9 cellular contexts compared by ENCODE assay signal in genomic region chr11:34565417-34566208, GRCh38. TPM values are rescaled to one million over a fixed set of nuclear protein-coding genes. Genes with fewer than 3 reads are reported as not detected.
DNase-seq lines count a peak whose midpoint lies in the region; ATAC-seq, FAIRE-seq and TF ChIP-seq lines count a peak whose summit lies in the region.
"Had no signal": no experiment of that assay in that cellular context is flagged by ENCODE, and none has a peak within 500 bp of the region (broad histone marks: within the 10 kb centered on the region; RNA-seq: fewer than 3 reads in every experiment).

No MANE protein-coding gene starts in this region.

- no peaks in the 10 kb centered on the region for H3K9me2 ChIP-seq in SU-DHL-6 (replicated peaks; ENCODE audit: insufficient read depth, low read length)

- H3F3A ChIP-seq in SU-DHL-6 (ENCODE audit: insufficient read depth), result no peaks in the 10 kb centered on the region

- H3K36me3 ChIP-seq in SU-DHL-6 (ENCODE audit: low read length), result no peaks in the 10 kb centered on the region
- H3K36me3 ChIP-seq in keratinocyte (ENCODE audit: control insufficient read depth in 2 of 2, extremely low read depth in 1 of 2, insufficient read depth in 2 of 2, low read length in 2 of 2), result no peaks in the 10 kb centered on the region
- H3K36me3 ChIP-seq in testis (ENCODE audit: low read depth, missing control alignments), result no peaks in the 10 kb centered on the region
- H3K36me3 ChIP-seq: adrenal gland had no signal

- intact Hi-C loops in testis (cut with DNase I; ENCODE audit: low total_unique reads), result no loop called here

- H3K9me3 Mint-ChIP-seq in HFFc6, result no peaks in the 10 kb centered on the region

- H3K4me1 Mint-ChIP-seq in HFFc6 (ENCODE audit: low read depth), result peaks cover 12% of the 10 kb centered on the region

- H3K27me3 ChIP-seq in SU-DHL-6 (ENCODE audit: low read length) (no peaks in the 10 kb centered on the region), keratinocyte (ENCODE audit: control insufficient read depth, extremely low read depth, insufficient read depth, low read length) (no peaks in the 10 kb centered on the region), testis (no peaks in the 10 kb centered on the region)

- H3K4me1 ChIP-seq in keratinocyte (ENCODE audit: control insufficient read depth, extremely low read depth, insufficient read depth, low read length) (peaks cover 23% of the 10 kb centered on the region), testis (no peaks in the 10 kb centered on the region)
- H3K4me1 ChIP-seq: adrenal gland had no signal

- H3K4me3 ChIP-seq in SU-DHL-6 (ENCODE audit: insufficient read depth, low read length, poor library complexity, severe bottlenecking) (no peak overlapping the region), keratinocyte (ENCODE audit: control insufficient read depth in 2 of 3, extremely low read depth in 1 of 3, insufficient read depth in 2 of 3, low read depth in 1 of 3, low read length in 3 of 3) (no peak overlapping the region), testis (no peak overlapping the region)
- H3K4me3 ChIP-seq: adrenal gland had no signal

- H3K9me3 ChIP-seq in SU-DHL-6 (ENCODE audit: insufficient read depth, low read length), result no peaks in the 10 kb centered on the region
- H3K9me3 ChIP-seq in keratinocyte (ENCODE audit: control insufficient read depth, low read depth, low read length), result no peaks in the 10 kb centered on the region
- no peaks in the 10 kb centered on the region for H3K9me3 ChIP-seq in testis
- H3K9me3 ChIP-seq: adrenal gland had no signal

- H4K20me1 ChIP-seq in SU-DHL-6 (ENCODE audit: low read depth, low read length) (no peaks in the 10 kb centered on the region), keratinocyte (ENCODE audit: control insufficient read depth, extremely low read depth, insufficient read depth, low read length) (no peaks in the 10 kb centered on the region)

- H3K27ac Mint-ChIP-seq in HFFc6, result no peak overlapping the region

- H2AFZ ChIP-seq in SU-DHL-6 (ENCODE audit: low read depth, low read length, severe bottlenecking) (no peak overlapping the region), keratinocyte (ENCODE audit: control insufficient read depth, low read length) (no peak overlapping the region)

- H3K4me2 ChIP-seq in SU-DHL-6 (ENCODE audit: low read depth, low read length, poor library complexity, severe bottlenecking), result no peak overlapping the region
- no peak overlapping the region for H3K4me2 ChIP-seq in keratinocyte (ENCODE audit: control insufficient read depth, extremely low read depth, insufficient read depth, low read depth, low read length)

- ATAC-seq in GM19452 (IDR thresholded peaks at IDR 0.05; ENCODE audit: unreplicated experiment), result no peak

- H3K9me1 ChIP-seq in keratinocyte (ENCODE audit: control insufficient read depth, extremely low read depth, insufficient read depth, low read length), result no peaks in the 10 kb centered on the region

- no peak for TF ChIP-seq POLR2A in testis (IDR thresholded peaks at IDR 0.05)

- H3K27me3 Mint-ChIP-seq in HFFc6 (ENCODE audit: insufficient read depth), result peaks cover 42% of the 10 kb centered on the region

- H3K4me3 Mint-ChIP-seq in HFFc6, result no peak overlapping the region

- DNase-seq in D341Med (ENCODE audit: low spot score) (peak; percentile 45), HFFc6 (no peak), keratinocyte (ENCODE audit: low read depth, low spot score) (no peak), medulla oblongata (ENCODE audit: extremely low spot score) (no peak), testis (no peak)
- no peak for DNase-seq in effector CD4-positive, alpha-beta T cell

- no peak overlapping the region for H3K27ac ChIP-seq in SU-DHL-6 (ENCODE audit: low read depth, low read length)
- H3K27ac ChIP-seq in keratinocyte (ENCODE audit: control insufficient read depth, insufficient read depth, low read length), result no peak overlapping the region
- H3K27ac ChIP-seq in testis, result no peak overlapping the region
- H3K27ac ChIP-seq: adrenal gland had no signal

- H3K36me3 Mint-ChIP-seq in HFFc6 (ENCODE audit: low read depth), result no peaks in the 10 kb centered on the region

- no peak overlapping the region for H3K9ac ChIP-seq in SU-DHL-6 (ENCODE audit: low read length)
- H3K9ac ChIP-seq in keratinocyte (ENCODE audit: control insufficient read depth, extremely low read depth, insufficient read depth, low read length), result no peak overlapping the region

- peak; percentile 72 for TF ChIP-seq CTCF in HFFc6 (IDR thresholded peaks at IDR 0.05)
- peak; percentile 31 for TF ChIP-seq CTCF in SU-DHL-6 (IDR thresholded peaks at IDR 0.05; ENCODE audit: insufficient read depth, low read length, poor library complexity, severe bottlenecking)
- TF ChIP-seq CTCF in keratinocyte (optimal IDR thresholded peaks at IDR 0.05 in 1 of 3, IDR thresholded peaks at IDR 0.05 in 1 of 3, conservative IDR thresholded peaks at IDR 0.05 in 1 of 3; ENCODE audit: extremely low read depth in 1 of 3, insufficient read depth in 2 of 3, low read length in 3 of 3), result peak; percentile 37 to 76 (median 54)
- TF ChIP-seq CTCF in testis (IDR thresholded peaks at IDR 0.05), result no peak

- H3K79me2 ChIP-seq in SU-DHL-6 (ENCODE audit: insufficient read depth, low read length) (no peaks in the 10 kb centered on the region), keratinocyte (ENCODE audit: control insufficient read depth, insufficient read depth, low read length) (no peaks in the 10 kb centered on the region)

- WGBS in testis, 2 donors, result 85 to 93% methylated on average over 2 of the region's 2 CpGs

- FAIRE-seq in keratinocyte (lab: Jason Lieb, UNC), result no peak

- dilution Hi-C loops in keratinocyte (cut with MboI; ENCODE audit: extremely low pct_ligation_motif_present, low sequenced_read_pairs), result no loop called here

RNA-seq across cellular contexts. Expression of gene ELF5, which starts 52.0 kb away (rescaled TPM):
- total RNA-seq in HFFc6 (2021; fragmentation: NEBNext Ultra II Directional; extraction: Animal tissue kit (Norgen Biotek cat#: 25700)), result not detected
- polyA plus RNA-seq in keratinocyte (not detected in 3 replicates), testis (ENCODE audit: insufficient read depth, low read depth, low replicate concordance) (0.34 TPM)
- polyA plus RNA-seq in keratinocyte (2011; ENCODE audit: low read depth), result not detected
- not detected in 2 replicates for polyA plus RNA-seq in keratinocyte (2011; cell fraction: cytosol; rRNA removed)
- not detected in 2 replicates for polyA plus RNA-seq in keratinocyte (2011; cell fraction: nucleus; rRNA removed)
- not detected in 2 replicates for polyA plus RNA-seq in keratinocyte (2012; ENCODE audit: low replicate concordance)
- not detected in 3 replicates for polyA minus RNA-seq in keratinocyte
- polyA minus RNA-seq in keratinocyte (2011; cell fraction: cytosol; rRNA and poly(A)+ RNA removed), result not detected
- polyA minus RNA-seq in keratinocyte (2011; cell fraction: nucleus; rRNA and poly(A)+ RNA removed), result not detected in 2 replicates
- under 1 TPM; 0.43 to 0.63 TPM for total RNA-seq in testis
- total RNA-seq: adrenal gland had no signal

RNA-seq across cellular contexts. Expression of gene EHF, which starts 55.3 kb away (rescaled TPM):
- total RNA-seq in HFFc6 (2021; fragmentation: NEBNext Ultra II Directional; extraction: Animal tissue kit (Norgen Biotek cat#: 25700)), result under 1 TPM in 1 of 6 experiments, not detected in 5; 0.09 TPM
- polyA plus RNA-seq in keratinocyte, result 64.1 to 74.7 TPM (median 64.2 TPM) in 3 replicates
- polyA plus RNA-seq in keratinocyte (2011; ENCODE audit: low read depth), result 166 TPM
- 35.4 and 44.1 TPM in 2 replicates for polyA plus RNA-seq in keratinocyte (2011; cell fraction: cytosol; rRNA removed)
- 63.4 and 73.7 TPM in 2 replicates for polyA plus RNA-seq in keratinocyte (2011; cell fraction: nucleus; rRNA removed)
- polyA plus RNA-seq in keratinocyte (2012; ENCODE audit: low replicate concordance), result 46.1 and 56.5 TPM in 2 replicates
- 159 to 232 TPM (median 215 TPM) in 3 replicates for polyA minus RNA-seq in keratinocyte
- 70.0 TPM for polyA minus RNA-seq in keratinocyte (2011; cell fraction: cytosol; rRNA and poly(A)+ RNA removed)
- 73.6 and 104 TPM in 2 replicates for polyA minus RNA-seq in keratinocyte (2011; cell fraction: nucleus; rRNA and poly(A)+ RNA removed)
- total RNA-seq in testis, result 1 to 10 TPM in 1 of 2 donors, under 1 TPM in 1; 0.24 to 1.1 TPM
- polyA plus RNA-seq in testis (ENCODE audit: insufficient read depth, low read depth, low replicate concordance), result 3.5 TPM

Comparison
In these comparisons a context has a peak if more than half of its experiments do, and no peak if none do; other contexts are left out.
1. CTCF ChIP-seq: peak in HFFc6 (single experiment), SU-DHL-6 (single experiment) and keratinocyte (3 of 3); none in testis (0 of 3).